In genomic region chr14:76917759-76918175, GRCh38 we compare ENCODE assay signal across 9 cellular contexts.
DNase-seq lines count a peak whose midpoint lies in the region; ATAC-seq and TF ChIP-seq lines count a peak whose summit lies in the region.
"Had no signal": no experiment of that assay in that cellular context is flagged by ENCODE, and none has a peak within 500 bp of the region (broad histone marks: within the 10 kb centered on the region; RNA-seq: fewer than 3 reads in every experiment).

No MANE protein-coding gene starts in this region.

- H3K27ac ChIP-seq in breast epithelium = peak overlapping the region; percentile 87 to 88
- no peak overlapping the region for H3K27ac ChIP-seq in naive thymus-derived CD4-positive, alpha-beta T cell (ENCODE audit: low read depth, low read length)

- H3K27ac Mint-ChIP-seq in nephron = peak overlapping the region; percentile 99
- no peak overlapping the region for H3K27ac Mint-ChIP-seq in naive thymus-derived CD4-positive, alpha-beta T cell

- peaks cover 80% of the 10 kb centered on the region for H3K4me1 Mint-ChIP-seq in nephron
- peaks cover 8 to 65% (median 52%) of the 10 kb centered on the region in 7 donors for H3K4me1 Mint-ChIP-seq in naive thymus-derived CD4-positive, alpha-beta T cell

- H3K36me3 Mint-ChIP-seq in nephron (ENCODE audit: low read depth) = no peaks in the 10 kb centered on the region
- H3K36me3 Mint-ChIP-seq in naive thymus-derived CD4-positive, alpha-beta T cell = no peaks in the 10 kb centered on the region
- H3K36me3 Mint-ChIP-seq: WTC11 had no signal

- H3K9me3 ChIP-seq in breast epithelium = no peaks in the 10 kb centered on the region
- no peaks in the 10 kb centered on the region for H3K9me3 ChIP-seq in naive thymus-derived CD4-positive, alpha-beta T cell (ENCODE audit: control insufficient read depth in 2 of 3, low read length in 3 of 3)

- peaks cover 24 to 40% of the 10 kb centered on the region in 2 donors for H3K4me1 ChIP-seq in breast epithelium
- peaks cover 0 to 26% of the 10 kb centered on the region in 2 donors for H3K4me1 ChIP-seq in naive thymus-derived CD4-positive, alpha-beta T cell (ENCODE audit: control insufficient read depth in 2 of 2, insufficient read depth in 2 of 2, low read length in 2 of 2)

- TF ChIP-seq CTCF in AG04449 (IDR thresholded peaks at IDR 0.05; ENCODE audit: insufficient read depth, low read length, missing control alignments) (no peak), breast epithelium (IDR thresholded peaks at IDR 0.05) (no peak), nephron (IDR thresholded peaks at IDR 0.05; ENCODE audit: unreplicated experiment in 3 of 3) (no peak), GM20000 (IDR thresholded peaks at IDR 0.05; ENCODE audit: extremely low read depth, missing control alignments) (no peak)

- peaks cover 4% of the 10 kb centered on the region for H3K27me3 Mint-ChIP-seq in nephron (ENCODE audit: low read depth)
- peaks cover 0 to 1% (median 0%) of the 10 kb centered on the region in 5 donors for H3K27me3 Mint-ChIP-seq in naive thymus-derived CD4-positive, alpha-beta T cell

- H3K9me3 Mint-ChIP-seq in nephron = no peaks in the 10 kb centered on the region
- H3K9me3 Mint-ChIP-seq in naive thymus-derived CD4-positive, alpha-beta T cell = peaks cover 0 to 1% (median 0%) of the 10 kb centered on the region in 11 donors
- H3K9me3 Mint-ChIP-seq: WTC11 had no signal

- peak overlapping the region; percentile 2; the same call in 1 of the 2 replicates for H3K4me3 ChIP-seq in AG04449 (ENCODE audit: low read depth, low read length)
- H3K4me3 ChIP-seq in breast epithelium = peak overlapping the region in 1 of 3 donors; percentile 27
- no peak overlapping the region for H3K4me3 ChIP-seq in naive thymus-derived CD4-positive, alpha-beta T cell (ENCODE audit: low read length)

- intact Hi-C loops in breast epithelium (cut with DNase I; ENCODE audit: low total_unique reads) = loop anchor here (1.0 to 10.0 kb wide), 2 partner anchors 109 to 137 kb away; no protein-coding TSS in a partner anchor
- intact Hi-C loops in naive thymus-derived CD4-positive, alpha-beta T cell (cut with micrococcal nuclease) = no loop called here

- POLR2A ChIA-PET in AG04449 (lab: Yijun Ruan, JAX) = interaction anchor here (0.9 to 4.3 kb wide), 11 partner anchors 13 to 145 kb away, joined by 3 to 55 read pairs (median 11); partner anchors contain the start of gene IRF2BPL
- POLR2A ChIA-PET in naive thymus-derived CD4-positive, alpha-beta T cell (lab: Charles Lee) = interaction anchor here (0.9 to 1.5 kb wide), 4 partner anchors 12 to 44 kb away, joined by 3 to 4 read pairs (median 3); no protein-coding TSS in a partner anchor

- no peaks in the 10 kb centered on the region for H3K36me3 ChIP-seq in breast epithelium
- no peaks in the 10 kb centered on the region for H3K36me3 ChIP-seq in naive thymus-derived CD4-positive, alpha-beta T cell (ENCODE audit: control insufficient read depth in 2 of 3, insufficient read depth in 3 of 3, low read length in 3 of 3)

- no peak for DNase-seq in AG04449 (ENCODE audit: low read depth, low spot score)
- peak; percentile 80 for DNase-seq in NCI-H1694 (lab: John Stamatoyannopoulos, UW)
- peak in 1 of 2 donors; percentile 61 for DNase-seq in breast epithelium (ENCODE audit: low spot score in 2 of 2)
- DNase-seq in naive thymus-derived CD4-positive, alpha-beta T cell = no peak
- no peak for DNase-seq in OCI-M1 (lab: John Stamatoyannopoulos, UW)
- no peak for DNase-seq in amniotic stem cell (lab: John Stamatoyannopoulos, UW)
- no peak for DNase-seq in GM20000 (ENCODE audit: low spot score)

- H3K4me3 Mint-ChIP-seq in nephron = peak overlapping the region; percentile 50 to 61 (median 50)
- H3K4me3 Mint-ChIP-seq in naive thymus-derived CD4-positive, alpha-beta T cell = no peak overlapping the region
- H3K4me3 Mint-ChIP-seq: WTC11 had no signal

- no peak for TF ChIP-seq POLR2A in breast epithelium (IDR thresholded peaks at IDR 0.05)

- CTCF ChIA-PET in AG04449 (lab: Yijun Ruan, JAX) = interaction anchor here (0.7 to 27.8 kb wide), 24 partner anchors 9 to 179 kb away, joined by 3 to 1142 read pairs (median 10); partner anchors contain the start of gene IRF2BPL
- CTCF ChIA-PET in naive thymus-derived CD4-positive, alpha-beta T cell (lab: Charles Lee) = interaction anchor here (0.8 to 4.9 kb wide), 9 partner anchors 12 to 153 kb away, joined by 3 to 21 read pairs (median 4); no protein-coding TSS in a partner anchor

- H3K27me3 ChIP-seq in breast epithelium = no peaks in the 10 kb centered on the region
- no peaks in the 10 kb centered on the region for H3K27me3 ChIP-seq in naive thymus-derived CD4-positive, alpha-beta T cell (ENCODE audit: control insufficient read depth in 2 of 2, insufficient read depth in 2 of 2, low read length in 2 of 2)

- ATAC-seq in naive thymus-derived CD4-positive, alpha-beta T cell = no peak

Comparison
In these comparisons a context has a peak if more than half of its experiments do, and no peak if none do; other contexts are left out.
1. H3K27ac Mint-ChIP-seq: peak in nephron (3 of 3); none in naive thymus-derived CD4-positive, alpha-beta T cell (0 of 9).
2. H3K4me3 Mint-ChIP-seq: peak in nephron (3 of 3); none in naive thymus-derived CD4-positive, alpha-beta T cell (0 of 10).